In the genomic region with DNA sequence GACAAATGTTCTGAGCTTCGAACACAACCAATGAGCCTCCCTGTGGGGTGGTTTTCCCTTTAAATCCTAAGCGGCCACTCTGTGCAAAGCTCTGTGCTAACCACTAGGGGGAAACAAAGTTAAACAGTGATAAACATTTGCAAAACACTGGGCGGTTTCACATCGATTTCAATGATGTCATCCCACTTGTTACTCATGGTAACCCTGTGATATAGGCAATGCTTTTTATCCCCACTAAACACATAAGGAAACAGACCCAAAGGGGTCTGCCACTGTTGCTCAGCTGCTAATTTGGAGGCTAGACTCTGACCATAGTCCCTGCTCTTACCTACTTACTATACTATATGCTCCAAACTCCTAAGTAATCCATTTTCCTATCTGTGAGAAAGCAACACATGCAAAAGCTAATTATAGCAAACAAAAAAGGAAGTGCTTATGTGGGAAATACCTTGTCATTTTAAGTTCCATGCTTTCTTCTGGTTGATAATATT, we compare ENCODE assay signal across 8 cellular contexts. TPM values are rescaled to one million over a fixed set of nuclear protein-coding genes. Genes with fewer than 3 reads are reported as not detected.
DNase-seq lines count a peak whose midpoint lies in the region; ATAC-seq, FAIRE-seq and TF ChIP-seq lines count a peak whose summit lies in the region.

No MANE protein-coding gene starts in this region.

- no peaks in the 10 kb centered on the region for H3K36me3 ChIP-seq in fibroblast of lung (ENCODE audit: control insufficient read depth, insufficient read depth, low read length)

- H3K4me3 Mint-ChIP-seq in activated CD4-positive, alpha-beta memory T cell treated with anti-CD3 and anti-CD28 coated beads, Interleukin-2, amount 10 ng/mL, durations not matched to agents 7 days and 5 days: no peak overlapping the region
- no peak overlapping the region for H3K4me3 Mint-ChIP-seq in natural killer cell treated with Interleukin-12 subunit alpha and Interleukin-12 subunit beta and Interleukin-15 and Interleukin-18, amount 100 ng/mL, for 72 hours

- H3K4me2 ChIP-seq in fibroblast of lung (ENCODE audit: extremely low read depth, insufficient read depth, low read length): no peak overlapping the region

- H4K20me1 ChIP-seq in fibroblast of lung (ENCODE audit: control insufficient read depth, extremely low read depth, insufficient read depth, low read length): no peaks in the 10 kb centered on the region

- no peaks in the 10 kb centered on the region for H3K9me3 Mint-ChIP-seq in activated CD4-positive, alpha-beta memory T cell treated with anti-CD3 and anti-CD28 coated beads, Interleukin-2, amount 10 ng/mL, durations not matched to agents 7 days and 5 days
- no peaks in the 10 kb centered on the region for H3K9me3 Mint-ChIP-seq in natural killer cell treated with Interleukin-12 subunit alpha and Interleukin-12 subunit beta and Interleukin-15 and Interleukin-18, amount 100 ng/mL, for 72 hours

- H3K27ac Mint-ChIP-seq in activated CD4-positive, alpha-beta memory T cell treated with anti-CD3 and anti-CD28 coated beads, Interleukin-2, amount 10 ng/mL, durations not matched to agents 7 days and 5 days: peak overlapping the region; percentile 51
- no peak overlapping the region for H3K27ac Mint-ChIP-seq in natural killer cell treated with Interleukin-12 subunit alpha and Interleukin-12 subunit beta and Interleukin-15 and Interleukin-18, amount 100 ng/mL, for 72 hours

- no peaks in the 10 kb centered on the region for H3K36me3 Mint-ChIP-seq in activated CD4-positive, alpha-beta memory T cell treated with anti-CD3 and anti-CD28 coated beads, Interleukin-2, amount 10 ng/mL, durations not matched to agents 7 days and 5 days (ENCODE audit: low read depth)
- H3K36me3 Mint-ChIP-seq in natural killer cell treated with Interleukin-12 subunit alpha and Interleukin-12 subunit beta and Interleukin-15 and Interleukin-18, amount 100 ng/mL, for 72 hours: no peaks in the 10 kb centered on the region

- H3K27me3 ChIP-seq in fibroblast of lung (ENCODE audit: control insufficient read depth, insufficient read depth, low read length): no peaks in the 10 kb centered on the region

- H3K79me2 ChIP-seq in fibroblast of lung (ENCODE audit: control insufficient read depth, insufficient read depth, low read length): no peaks in the 10 kb centered on the region

- peaks cover 22% of the 10 kb centered on the region for H3K4me1 Mint-ChIP-seq in activated CD4-positive, alpha-beta memory T cell treated with anti-CD3 and anti-CD28 coated beads, Interleukin-2, amount 10 ng/mL, durations not matched to agents 7 days and 5 days
- peaks cover 6 to 7% of the 10 kb centered on the region in 2 donors for H3K4me1 Mint-ChIP-seq in natural killer cell treated with Interleukin-12 subunit alpha and Interleukin-12 subunit beta and Interleukin-15 and Interleukin-18, amount 100 ng/mL, for 72 hours (ENCODE audit: low read depth in 2 of 2)

- CTCF ChIA-PET in activated CD4-positive, alpha-beta memory T cell treated with anti-CD3 and anti-CD28 coated beads, Interleukin-2, amount 10 ng/mL, durations not matched to agents 7 days and 5 days (lab: Charles Lee): interaction anchor here (0.5 to 8.4 kb wide), 17 partner anchors 9 to 816 kb away, joined by 3 to 206 read pairs (median 4); partner anchors contain the start of gene TXN

- H3K27me3 Mint-ChIP-seq in activated CD4-positive, alpha-beta memory T cell treated with anti-CD3 and anti-CD28 coated beads, Interleukin-2, amount 10 ng/mL, durations not matched to agents 7 days and 5 days: peaks cover 42% of the 10 kb centered on the region
- peaks cover 14% of the 10 kb centered on the region in 2 donors for H3K27me3 Mint-ChIP-seq in natural killer cell treated with Interleukin-12 subunit alpha and Interleukin-12 subunit beta and Interleukin-15 and Interleukin-18, amount 100 ng/mL, for 72 hours

- ATAC-seq in GM21360 (IDR thresholded peaks at IDR 0.05; ENCODE audit: unreplicated experiment): peak; percentile 97
- peak; percentile 95 for ATAC-seq in HG03565 (IDR thresholded peaks at IDR 0.05; ENCODE audit: unreplicated experiment)
- ATAC-seq in natural killer cell treated with Interleukin-12 subunit alpha and Interleukin-12 subunit beta and Interleukin-15 and Interleukin-18, amount 100 ng/mL, for 72 hours: peak; percentile 70 to 79

- FAIRE-seq in urothelium cell line (lab: Jason Lieb, UNC): no peak

- TF ChIP-seq CTCF in fibroblast of lung (conservative IDR thresholded peaks at IDR 0.05 in 1 of 2, IDR thresholded peaks at IDR 0.05 in 1 of 2; ENCODE audit: low read depth in 1 of 2, low read length in 2 of 2): peak; percentile 83 to 88

- peak; percentile 60 for DNase-seq in DMS153 (lab: John Stamatoyannopoulos, UW)
- peak; percentile 20 to 58 for DNase-seq in NCI-H526 (lab: John Stamatoyannopoulos, UW)
- peak; percentile 68 for DNase-seq in activated CD4-positive, alpha-beta memory T cell treated with anti-CD3 and anti-CD28 coated beads, Interleukin-2, amount 10 ng/mL, durations not matched to agents 7 days and 5 days
- DNase-seq in fibroblast of lung (ENCODE audit: low read depth in 2 of 2): peak; percentile 84 to 92
- DNase-seq in natural killer cell treated with Interleukin-12 subunit alpha and Interleukin-12 subunit beta and Interleukin-15 and Interleukin-18, amount 100 ng/mL, for 72 hours (ENCODE audit: low spot score): no peak
- peak; percentile 80 for DNase-seq in urothelium cell line (ENCODE audit: low spot score)

- H3K4me1 ChIP-seq in fibroblast of lung (ENCODE audit: control insufficient read depth, extremely low read depth, insufficient read depth, low read length): no peaks in the 10 kb centered on the region

- H3K27ac ChIP-seq in fibroblast of lung (ENCODE audit: insufficient read depth, low read length): no peak overlapping the region

- no peak overlapping the region for H2AFZ ChIP-seq in fibroblast of lung (ENCODE audit: low read length)

- H3K4me3 ChIP-seq in fibroblast of lung (replicated peaks in 1 of 4; ENCODE audit: control extremely low read depth in 1 of 4, insufficient read depth in 1 of 4, low read depth in 3 of 4, low read length in 4 of 4): no peak overlapping the region

- POLR2A ChIA-PET in activated CD4-positive, alpha-beta memory T cell treated with anti-CD3 and anti-CD28 coated beads, Interleukin-2, amount 10 ng/mL, durations not matched to agents 7 days and 5 days (lab: Charles Lee): interaction anchor here (1.5 to 1.8 kb wide), 3 partner anchors 23 to 29 kb away, joined by 6 to 13 read pairs (median 10); no protein-coding TSS in a partner anchor

- H3K9ac ChIP-seq in fibroblast of lung (ENCODE audit: insufficient read depth, low read length): no peak overlapping the region

- no peaks in the 10 kb centered on the region for H3K9me3 ChIP-seq in fibroblast of lung (ENCODE audit: control insufficient read depth, insufficient read depth, low read depth, low read length)

RNA-seq across cellular contexts. Expression of gene PTPN3, which starts 57.3 kb away (rescaled TPM):
- total RNA-seq in activated CD4-positive, alpha-beta memory T cell treated with anti-CD3 and anti-CD28 coated beads, Interleukin-2, amount 10 ng/mL, durations not matched to agents 7 days and 5 days: under 1 TPM; 0.20 to 0.35 TPM
- total RNA-seq in fibroblast of lung: 1.3 and 2.3 TPM in 2 replicates
- polyA plus RNA-seq in fibroblast of lung: 0.52 and 1.4 TPM in 2 replicates
- 0.28 and 1.2 TPM in 2 replicates for polyA plus RNA-seq in fibroblast of lung (2012)
- polyA minus RNA-seq in fibroblast of lung (ENCODE audit: low replicate concordance): 0.31 and 1.5 TPM in 2 replicates
- under 1 TPM; 0.12 to 0.81 TPM for total RNA-seq in natural killer cell treated with Interleukin-12 subunit alpha and Interleukin-12 subunit beta and Interleukin-15 and Interleukin-18, amount 100 ng/mL, for 72 hours
